14 cellular contexts compared by ENCODE assay signal in the genomic region with DNA sequence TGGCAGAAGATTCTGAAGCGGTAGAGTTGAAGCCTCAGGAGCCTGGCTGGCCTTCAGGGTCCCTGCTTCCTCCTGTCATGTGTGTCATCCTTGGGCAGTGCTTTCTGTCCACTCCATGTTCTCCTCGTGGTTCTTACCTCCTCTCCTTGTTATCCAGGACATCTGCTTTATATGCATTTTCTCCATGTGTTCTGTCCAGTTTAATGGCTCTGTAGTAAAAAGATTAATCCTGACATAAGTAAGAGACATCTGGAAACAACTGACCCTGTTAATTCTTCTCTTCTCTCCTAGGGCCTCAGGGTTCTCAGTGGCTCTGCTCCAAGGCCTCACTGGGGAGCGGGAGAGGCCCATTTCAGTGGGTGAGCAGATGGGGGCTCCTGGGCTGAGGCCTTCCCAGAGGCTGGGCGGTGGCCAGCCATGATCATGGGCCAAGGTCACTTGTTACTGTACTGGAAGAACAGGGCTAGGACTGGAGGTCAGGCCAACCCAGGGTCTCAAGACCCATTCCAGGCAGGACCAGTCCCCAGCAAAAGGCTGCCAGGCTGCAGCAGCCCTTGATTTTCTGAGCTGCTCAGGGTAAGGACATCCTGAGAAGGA. TPM values are rescaled to one million over a fixed set of nuclear protein-coding genes. Genes with fewer than 3 reads are reported as not detected.
A peak's percentile ranks its signal among the peaks of the same experiment; 100 is the strongest.
DNase-seq lines count a peak whose midpoint lies in the region; ATAC-seq and TF ChIP-seq lines count a peak whose summit lies in the region.
"Had no signal": no experiment of that assay in that cellular context is flagged by ENCODE, and none has a peak within 500 bp of the region (broad histone marks: within the 10 kb centered on the region; RNA-seq: fewer than 3 reads in every experiment).

No MANE protein-coding gene starts in this region.

- H3K27ac ChIP-seq in hepatocyte (peak overlapping the region; percentile 71), transverse colon (peak overlapping the region; percentile 54 to 75 (median 66)), coronary artery (no peak overlapping the region)

- peak overlapping the region; percentile 0 for H2AFZ ChIP-seq in hepatocyte

- CTCF ChIA-PET in activated CD8-positive, alpha-beta T cell treated with anti-CD3 and anti-CD28 coated beads, Interleukin-2, amount 10 ng/mL, durations not matched to agents 7 days and 5 days (lab: Charles Lee), result interaction anchor here (1.4 to 2.6 kb wide), 2 partner anchors 44 to 125 kb away, joined by 6 to 12 read pairs; no protein-coding TSS in a partner anchor
- CTCF ChIA-PET in activated CD8-positive, alpha-beta T cell treated with anti-CD3 and anti-CD28 coated beads for 36 hours (lab: Charles Lee), result interaction anchor here (1.0 kb wide), 1 partner anchor 125 kb away, joined by 5 read pairs; no protein-coding TSS in a partner anchor

- in situ Hi-C loops in transverse colon (cut with MboI; ENCODE audit: low pct_ligation_motif_present in 1 of 4, low pct_unique_long_range_greater_than_20kb in 1 of 4, low sequenced_read_pairs in 3 of 4), result no loop called here

- H3K79me2 ChIP-seq in hepatocyte, result no peaks in the 10 kb centered on the region

- H3K4me3 ChIP-seq in hepatocyte (no peak overlapping the region), transverse colon (no peak overlapping the region), coronary artery (no peak overlapping the region)
- H3K4me3 ChIP-seq: left lung, tibial artery had no signal

- no peaks in the 10 kb centered on the region for H3K9me3 Mint-ChIP-seq in activated CD8-positive, alpha-beta T cell treated with anti-CD3 and anti-CD28 coated beads, Interleukin-2, amount 10 ng/mL, durations not matched to agents 7 days and 5 days (ENCODE audit: insufficient read depth)
- H3K9me3 Mint-ChIP-seq in activated CD8-positive, alpha-beta T cell treated with anti-CD3 and anti-CD28 coated beads for 36 hours, result peaks cover 1% of the 10 kb centered on the region

- 84% methylated on average over 4 of the region's 4 CpGs for WGBS in hepatocyte (ENCODE audit: low lambda C conversion rate, missing lambda C conversion rate)
- 88 to 90% methylated on average over 2 to 4 of the region's 4 CpGs for WGBS in transverse colon (ENCODE audit: low coverage in 1 of 2), 2 donors

- peaks cover 5% of the 10 kb centered on the region for H3K36me3 Mint-ChIP-seq in activated CD8-positive, alpha-beta T cell treated with anti-CD3 and anti-CD28 coated beads, Interleukin-2, amount 10 ng/mL, durations not matched to agents 7 days and 5 days (ENCODE audit: low read depth)
- no peaks in the 10 kb centered on the region for H3K36me3 Mint-ChIP-seq in activated CD8-positive, alpha-beta T cell treated with anti-CD3 and anti-CD28 coated beads for 36 hours (ENCODE audit: low read depth)
- no peaks in the 10 kb centered on the region for H3K36me3 Mint-ChIP-seq in T-helper 17 cell (ENCODE audit: low read depth)

- peaks cover 46% of the 10 kb centered on the region for H3K4me1 Mint-ChIP-seq in activated CD8-positive, alpha-beta T cell treated with anti-CD3 and anti-CD28 coated beads, Interleukin-2, amount 10 ng/mL, durations not matched to agents 7 days and 5 days (ENCODE audit: low read depth)
- peaks cover 14% of the 10 kb centered on the region for H3K4me1 Mint-ChIP-seq in activated CD8-positive, alpha-beta T cell treated with anti-CD3 and anti-CD28 coated beads for 36 hours (ENCODE audit: low read depth)
- H3K4me1 Mint-ChIP-seq in T-helper 17 cell, result peaks cover 21% of the 10 kb centered on the region

- DNase-seq in activated CD8-positive, alpha-beta T cell treated with anti-CD3 and anti-CD28 coated beads, Interleukin-2, amount 10 ng/mL, durations not matched to agents 7 days and 5 days, result no peak
- no peak for DNase-seq in activated CD8-positive, alpha-beta T cell treated with anti-CD3 and anti-CD28 coated beads for 36 hours
- DNase-seq in T-helper 17 cell, result no peak
- DNase-seq in hepatocyte (ENCODE audit: low spot score), result no peak
- DNase-seq in transverse colon, result no peak
- DNase-seq in HuH-7.5 (ENCODE audit: low spot score), result no peak
- no peak for DNase-seq in NCI-H748 treated with DMSO at 0.1 percent for 48 hours (lab: John Stamatoyannopoulos, UW)
- no peak for DNase-seq in coronary artery (ENCODE audit: low spot score)
- DNase-seq: activated CD8-positive, alpha-beta memory T cell treated with anti-CD3 and anti-CD28 coated beads, Interleukin-2, amount 50 U/mL, for 4 hours; amygdala; heart left ventricle; left lung; occipital lobe had no signal

- H3K4me1 ChIP-seq in hepatocyte (ENCODE audit: insufficient read depth), result peaks cover 17% of the 10 kb centered on the region
- H3K4me1 ChIP-seq in transverse colon, result peaks cover 7 to 28% (median 12%) of the 10 kb centered on the region in 4 donors

- TF ChIP-seq EP300 in transverse colon (IDR thresholded peaks at IDR 0.05; ENCODE audit: low read depth), result no peak

- no peak overlapping the region for H3K4me3 Mint-ChIP-seq in activated CD8-positive, alpha-beta T cell treated with anti-CD3 and anti-CD28 coated beads, Interleukin-2, amount 10 ng/mL, durations not matched to agents 7 days and 5 days
- H3K4me3 Mint-ChIP-seq in activated CD8-positive, alpha-beta T cell treated with anti-CD3 and anti-CD28 coated beads for 36 hours, result no peak overlapping the region
- no peak overlapping the region for H3K4me3 Mint-ChIP-seq in T-helper 17 cell

- H3K9me3 ChIP-seq in T-helper 17 cell (ENCODE audit: control insufficient read depth, low read length, poor library complexity, severe bottlenecking) (no peaks in the 10 kb centered on the region), hepatocyte (ENCODE audit: low read depth) (no peaks in the 10 kb centered on the region), transverse colon (no peaks in the 10 kb centered on the region)
- H3K9me3 ChIP-seq: heart left ventricle, left lung, tibial artery had no signal

- no peaks in the 10 kb centered on the region for H3K27me3 ChIP-seq in hepatocyte
- no peaks in the 10 kb centered on the region for H3K27me3 ChIP-seq in transverse colon
- H3K27me3 ChIP-seq: heart left ventricle, left lung, tibial artery had no signal

- no peak overlapping the region for H3K4me2 ChIP-seq in hepatocyte

- peaks cover 18% of the 10 kb centered on the region for H3K27me3 Mint-ChIP-seq in activated CD8-positive, alpha-beta T cell treated with anti-CD3 and anti-CD28 coated beads, Interleukin-2, amount 10 ng/mL, durations not matched to agents 7 days and 5 days (ENCODE audit: low read depth)
- H3K27me3 Mint-ChIP-seq in activated CD8-positive, alpha-beta T cell treated with anti-CD3 and anti-CD28 coated beads for 36 hours, result peaks cover 2% of the 10 kb centered on the region
- H3K27me3 Mint-ChIP-seq in T-helper 17 cell, result peaks cover 7% of the 10 kb centered on the region

- no peaks in the 10 kb centered on the region for H3K36me3 ChIP-seq in hepatocyte (replicated peaks; ENCODE audit: insufficient read depth, low read depth)
- no peaks in the 10 kb centered on the region for H3K36me3 ChIP-seq in transverse colon
- H3K36me3 ChIP-seq: heart left ventricle, left lung, tibial artery had no signal

- TF ChIP-seq POLR2A in transverse colon (IDR thresholded peaks at IDR 0.05), result no peak

- H4K20me1 ChIP-seq in hepatocyte (ENCODE audit: insufficient read depth, poor library complexity, severe bottlenecking), result no peaks in the 10 kb centered on the region

- intact Hi-C loops in activated CD8-positive, alpha-beta T cell treated with anti-CD3 and anti-CD28 coated beads for 36 hours (cut with micrococcal nuclease), result no loop called here
- intact Hi-C loops in transverse colon (cut with DNase I; ENCODE audit: low total_unique reads), result no loop called here

- ATAC-seq in activated CD8-positive, alpha-beta T cell treated with anti-CD3 and anti-CD28 coated beads, Interleukin-2, amount 10 ng/mL, durations not matched to agents 7 days and 5 days, result no peak
- ATAC-seq in activated CD8-positive, alpha-beta T cell treated with anti-CD3 and anti-CD28 coated beads for 36 hours, result no peak
- no peak for ATAC-seq in T-helper 17 cell

- POLR2A ChIA-PET in activated CD8-positive, alpha-beta T cell treated with anti-CD3 and anti-CD28 coated beads, Interleukin-2, amount 10 ng/mL, durations not matched to agents 7 days and 5 days (lab: Charles Lee), result interaction anchor here (0.6 kb wide), 1 partner anchor 180 kb away, joined by 3 read pairs; no protein-coding TSS in a partner anchor
- POLR2A ChIA-PET in activated CD8-positive, alpha-beta T cell treated with anti-CD3 and anti-CD28 coated beads for 36 hours (lab: Charles Lee), result interaction anchor here (0.6 kb wide), 1 partner anchor 28 kb away, joined by 4 read pairs; no protein-coding TSS in a partner anchor

- H3K9me2 ChIP-seq in hepatocyte (replicated peaks; ENCODE audit: insufficient read depth), result no peaks in the 10 kb centered on the region

- TF ChIP-seq CTCF in activated CD8-positive, alpha-beta T cell treated with anti-CD3 and anti-CD28 coated beads for 36 hours (IDR thresholded peaks at IDR 0.05), result no peak
- TF ChIP-seq CTCF in hepatocyte (IDR thresholded peaks at IDR 0.05; ENCODE audit: poor library complexity) (no peak), transverse colon (IDR thresholded peaks at IDR 0.05) (no peak), coronary artery (IDR thresholded peaks at IDR 0.05) (no peak)

- H3K27ac Mint-ChIP-seq in activated CD8-positive, alpha-beta T cell treated with anti-CD3 and anti-CD28 coated beads, Interleukin-2, amount 10 ng/mL, durations not matched to agents 7 days and 5 days, result peak overlapping the region; percentile 91
- no peak overlapping the region for H3K27ac Mint-ChIP-seq in activated CD8-positive, alpha-beta T cell treated with anti-CD3 and anti-CD28 coated beads for 36 hours
- H3K27ac Mint-ChIP-seq in T-helper 17 cell, result peak overlapping the region; percentile 84

RNA-seq across cellular contexts. Expression of gene CDCP1, which starts 20.2 kb away (rescaled TPM):
- 10 to 100 TPM; 16.4 to 17.7 TPM for total RNA-seq in activated CD8-positive, alpha-beta T cell treated with anti-CD3 and anti-CD28 coated beads, Interleukin-2, amount 10 ng/mL, durations not matched to agents 7 days and 5 days
- total RNA-seq in activated CD8-positive, alpha-beta T cell treated with anti-CD3 and anti-CD28 coated beads for 36 hours, result under 1 TPM; 0.32 to 0.36 TPM
- total RNA-seq in T-helper 17 cell (under 1 TPM; 0.31 to 0.32 TPM), hepatocyte (7.0 and 7.3 TPM in 2 replicates), transverse colon (10 to 100 TPM; 41.6 to 64.6 (median 53.4) TPM)
- polyA plus RNA-seq in hepatocyte, result 4.8 and 5.3 TPM in 2 replicates

RNA-seq across cellular contexts. Expression of gene TMEM158, which starts 59.7 kb away (rescaled TPM):
- total RNA-seq in activated CD8-positive, alpha-beta T cell treated with anti-CD3 and anti-CD28 coated beads, Interleukin-2, amount 10 ng/mL, durations not matched to agents 7 days and 5 days, result under 1 TPM; 0.13 to 0.24 TPM
- total RNA-seq in activated CD8-positive, alpha-beta T cell treated with anti-CD3 and anti-CD28 coated beads for 36 hours, result not detected
- total RNA-seq in T-helper 17 cell (1 to 10 TPM in 1 of 2 donors, under 1 TPM in 1; 0.25 to 6.5 TPM), hepatocyte (3.3 and 8.5 TPM in 2 replicates), transverse colon (10 to 100 TPM in 1 of 4 donors, 1 to 10 TPM in 1, under 1 TPM in 1, not detected in 1; 0.82 to 23.9 (median 1.7) TPM)
- polyA plus RNA-seq in hepatocyte, result 16.0 and 16.9 TPM in 2 replicates

Comparison
In these comparisons a context has a peak if more than half of its experiments do, and no peak if none do; other contexts are left out.
1. H3K27ac ChIP-seq: peak in hepatocyte (single experiment) and transverse colon (4 of 4); none in coronary artery (0 of 2).